In the genomic region with DNA sequence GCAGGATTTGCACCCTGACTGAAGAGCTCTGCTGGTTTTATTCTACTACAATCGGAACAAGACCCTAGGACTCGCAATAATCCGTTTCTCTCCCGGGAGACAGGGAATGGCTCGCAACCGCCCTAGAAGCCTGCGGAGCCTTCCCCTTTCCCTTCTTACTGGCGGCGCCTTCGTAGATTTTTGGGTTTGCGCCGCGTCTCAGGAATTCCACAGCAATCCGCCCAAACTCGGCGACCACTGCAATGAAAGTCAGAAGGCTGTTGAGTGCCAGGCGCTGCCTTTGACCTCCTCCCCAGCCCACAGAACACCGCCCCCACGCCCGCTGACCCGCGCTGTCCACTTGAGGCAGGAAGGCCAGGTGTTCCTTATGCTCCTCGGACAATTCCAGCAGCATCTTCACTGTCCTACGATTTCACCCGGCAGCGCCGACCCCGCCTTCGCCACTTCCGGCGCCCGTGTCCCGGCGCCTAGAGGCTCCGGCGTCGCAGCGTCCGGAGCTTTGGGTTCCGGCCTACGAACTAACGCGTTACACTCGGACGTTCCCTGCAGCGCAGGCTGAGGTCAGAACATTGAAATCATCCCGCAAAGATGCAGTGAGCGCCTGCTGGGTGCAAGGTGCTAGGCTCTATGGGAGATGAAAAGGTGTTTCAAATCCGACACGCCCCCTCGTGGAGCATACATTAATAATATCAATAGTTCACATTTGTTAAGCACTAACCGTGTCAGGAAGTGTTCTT, we compare ENCODE assay signal across 1 cellular context.
TF ChIP-seq lines count a peak whose summit lies in the region.

Gene COMMD2, minus strand, starts transcription at position 439 of the 737 bp plus-strand sequence. Its CDS starts 45 bp downstream, at position 394.

TF ChIP-seq in GM12878, 131 proteins besides CTCF, POLR2A, EP300 and RAD21 (continued from another document):
- TF ChIP-seq, protein P1, sequence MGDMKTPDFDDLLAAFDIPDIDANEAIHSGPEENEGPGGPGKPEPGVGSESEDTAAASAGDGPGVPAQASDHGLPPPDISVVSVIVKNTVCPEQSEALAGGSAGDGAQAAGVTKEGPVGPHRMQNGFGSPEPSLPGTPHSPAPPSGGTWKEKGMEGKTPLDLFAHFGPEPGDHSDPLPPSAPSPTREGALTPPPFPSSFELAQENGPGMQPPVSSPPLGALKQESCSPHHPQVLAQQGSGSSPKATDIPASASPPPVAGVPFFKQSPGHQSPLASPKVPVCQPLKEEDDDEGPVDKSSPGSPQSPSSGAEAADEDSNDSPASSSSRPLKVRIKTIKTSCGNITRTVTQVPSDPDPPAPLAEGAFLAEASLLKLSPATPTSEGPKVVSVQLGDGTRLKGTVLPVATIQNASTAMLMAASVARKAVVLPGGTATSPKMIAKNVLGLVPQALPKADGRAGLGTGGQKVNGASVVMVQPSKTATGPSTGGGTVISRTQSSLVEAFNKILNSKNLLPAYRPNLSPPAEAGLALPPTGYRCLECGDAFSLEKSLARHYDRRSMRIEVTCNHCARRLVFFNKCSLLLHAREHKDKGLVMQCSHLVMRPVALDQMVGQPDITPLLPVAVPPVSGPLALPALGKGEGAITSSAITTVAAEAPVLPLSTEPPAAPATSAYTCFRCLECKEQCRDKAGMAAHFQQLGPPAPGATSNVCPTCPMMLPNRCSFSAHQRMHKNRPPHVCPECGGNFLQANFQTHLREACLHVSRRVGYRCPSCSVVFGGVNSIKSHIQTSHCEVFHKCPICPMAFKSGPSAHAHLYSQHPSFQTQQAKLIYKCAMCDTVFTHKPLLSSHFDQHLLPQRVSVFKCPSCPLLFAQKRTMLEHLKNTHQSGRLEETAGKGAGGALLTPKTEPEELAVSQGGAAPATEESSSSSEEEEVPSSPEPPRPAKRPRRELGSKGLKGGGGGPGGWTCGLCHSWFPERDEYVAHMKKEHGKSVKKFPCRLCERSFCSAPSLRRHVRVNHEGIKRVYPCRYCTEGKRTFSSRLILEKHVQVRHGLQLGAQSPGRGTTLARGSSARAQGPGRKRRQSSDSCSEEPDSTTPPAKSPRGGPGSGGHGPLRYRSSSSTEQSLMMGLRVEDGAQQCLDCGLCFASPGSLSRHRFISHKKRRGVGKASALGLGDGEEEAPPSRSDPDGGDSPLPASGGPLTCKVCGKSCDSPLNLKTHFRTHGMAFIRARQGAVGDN (IDR thresholded peaks at IDR 0.05) = 0 out of 2 replicates have a peak, but pooled peaks have one; percentile 23
- TF ChIP-seq TBL1XR1 (IDR thresholded peaks at IDR 0.05; ENCODE audit: low read depth, low read length) = no peak; the same call in 1 of the 2 replicates
- peak; percentile 73 for TF ChIP-seq SP1 (IDR thresholded peaks at IDR 0.05; ENCODE audit: low read depth, low read length)
- peak; percentile 80 for TF ChIP-seq NR2F1 (conservative IDR thresholded peaks at IDR 0.05)
- TF ChIP-seq BACH1 (IDR thresholded peaks at IDR 0.05; ENCODE audit: borderline replicate concordance) = peak; percentile 68
- no peak for TF ChIP-seq ZNF384 (IDR thresholded peaks at IDR 0.05; ENCODE audit: borderline replicate concordance, low read depth, low read length)
- TF ChIP-seq IRF4 (IDR thresholded peaks at IDR 0.05; ENCODE audit: low read depth, low read length) = peak; percentile 66
- peak; percentile 78 for TF ChIP-seq NR2C1 (IDR thresholded peaks at IDR 0.05)
- TF ChIP-seq HDAC6 (IDR thresholded peaks at IDR 0.05; ENCODE audit: unreplicated experiment) = no peak
- TF ChIP-seq KLF5 (IDR thresholded peaks at IDR 0.05; ENCODE audit: partially characterized antibody) = peak; percentile 62
- TF ChIP-seq PML (IDR thresholded peaks at IDR 0.05; ENCODE audit: low read length) = peak; percentile 94
- peak; percentile 44 to 50; a peak in 1 of 4 replicates for TF ChIP-seq IKZF2 (IDR thresholded peaks at IDR 0.05)
- TF ChIP-seq PAX5 (IDR thresholded peaks at IDR 0.05; ENCODE audit: borderline replicate concordance, low read depth, low read length) = peak; percentile 70; the same call in 1 of the 2 replicates
- no peak for TF ChIP-seq JUND (IDR thresholded peaks at IDR 0.05; ENCODE audit: low read depth, low read length)
- TF ChIP-seq POU2F2 (IDR thresholded peaks at IDR 0.05; ENCODE audit: borderline replicate concordance, low read depth, low read length) = peak; percentile 89
- peak; percentile 49 for TF ChIP-seq SMC3 (IDR thresholded peaks at IDR 0.05; ENCODE audit: borderline replicate concordance, low read length)
- peak; percentile 95 for TF ChIP-seq STAT1 (conservative IDR thresholded peaks at IDR 0.05)
- TF ChIP-seq EED (IDR thresholded peaks at IDR 0.05; ENCODE audit: low read depth) = peak; percentile 54; the same call in 1 of the 2 replicates
- peak; percentile 76 for TF ChIP-seq GATAD2B (conservative IDR thresholded peaks at IDR 0.05; ENCODE audit: low read depth)
